17 cellular contexts compared by ENCODE assay signal in genomic region chr5:111301264-111301663, GRCh38.
A peak's percentile ranks its signal among the peaks of the same experiment; 100 is the strongest.
DNase-seq lines count a peak whose midpoint lies in the region; ATAC-seq and TF ChIP-seq lines count a peak whose summit lies in the region.
"Had no signal": no experiment of that assay in that cellular context is flagged by ENCODE, and none has a peak within 500 bp of the region (broad histone marks: within the 10 kb centered on the region; RNA-seq: fewer than 3 reads in every experiment).

No MANE protein-coding gene starts in this region.

- CTCF ChIA-PET in activated CD4-positive, alpha-beta T cell treated with anti-CD3 and anti-CD28 coated beads for 36 hours (lab: Charles Lee), result interaction anchor here (0.6 kb wide), 1 partner anchor 474 kb away, joined by 3 read pairs; no protein-coding TSS in a partner anchor
- CTCF ChIA-PET in PC-3 (lab: Charles Lee), result no interaction called here

- H2AFZ ChIP-seq in PC-3 (ENCODE audit: low read length), result peak overlapping the region; percentile 28; the same call in 1 of the 2 replicates

- no TSS peak for BruUV-seq in PC-3 (replicated peaks; lab: Mats Ljungman, UMichigan)

- intact Hi-C loops in activated CD4-positive, alpha-beta T cell treated with anti-CD3 and anti-CD28 coated beads for 36 hours (cut with DNase I, micrococcal nuclease), result loop anchor here in 1 of 2 experiments (5.0 kb wide), 1 partner anchor 36 kb away; no protein-coding TSS in a partner anchor
- intact Hi-C loops in PC-3 (cut with micrococcal nuclease), result no loop called here

- H3K9me3 ChIP-seq in PC-3 (ENCODE audit: low read length) (no peaks in the 10 kb centered on the region), endodermal cell (ENCODE audit: control insufficient read depth, low read length) (no peaks in the 10 kb centered on the region)
- H3K9me3 ChIP-seq: HAP-1 had no signal

- H3K27me3 ChIP-seq in PC-3 (ENCODE audit: low read length) (peaks cover 18% of the 10 kb centered on the region; the same call in 1 of the 2 replicates), endodermal cell (ENCODE audit: control insufficient read depth, insufficient read depth, low read length, poor library complexity, severe bottlenecking) (no peaks in the 10 kb centered on the region)

- H4K20me1 ChIP-seq in PC-3 (ENCODE audit: low read length), result no peaks in the 10 kb centered on the region

- peaks cover 10% of the 10 kb centered on the region for H3K9me3 Mint-ChIP-seq in activated CD4-positive, alpha-beta T cell treated with anti-CD3 and anti-CD28 coated beads for 36 hours (ENCODE audit: low read depth)
- H3K9me3 Mint-ChIP-seq in endodermal cell, result peaks cover 18% of the 10 kb centered on the region

- H3K4me2 ChIP-seq in PC-3 (ENCODE audit: low read length), result peak overlapping the region; percentile 70

- H3K79me2 ChIP-seq in PC-3 (ENCODE audit: low read length), result no peaks in the 10 kb centered on the region

- no peaks in the 10 kb centered on the region for H3K27me3 Mint-ChIP-seq in activated CD4-positive, alpha-beta T cell treated with anti-CD3 and anti-CD28 coated beads for 36 hours
- H3K27me3 Mint-ChIP-seq in endodermal cell (ENCODE audit: insufficient read depth), result no peaks in the 10 kb centered on the region
- H3K27me3 Mint-ChIP-seq: B cell; CD4-positive, alpha-beta T cell had no signal

- no peak for ATAC-seq in activated CD4-positive, alpha-beta T cell treated with anti-CD3 and anti-CD28 coated beads for 36 hours
- ATAC-seq in PC-3 (no peak), HG03135 (IDR thresholded peaks at IDR 0.05; ENCODE audit: unreplicated experiment) (no peak)
- ATAC-seq: HepG2 had no signal

- no peak overlapping the region for H3K27ac ChIP-seq in PC-3 (ENCODE audit: low read length)
- no peak overlapping the region for H3K27ac ChIP-seq in endodermal cell (ENCODE audit: low read depth, low read length)

- H3K9ac ChIP-seq in PC-3 (ENCODE audit: low read length), result no peak overlapping the region
- no peak overlapping the region for H3K9ac ChIP-seq in endodermal cell (ENCODE audit: extremely low read depth, low read length, poor library complexity, severe bottlenecking)

- no peaks in the 10 kb centered on the region for H3F3A ChIP-seq in PC-3 (ENCODE audit: low read length, unreplicated experiment)

- in situ Hi-C loops in GM13977 (cut with MboI; ENCODE audit: low pct_unique_long_range_greater_than_20kb, low sequenced_read_pairs, unreplicated experiment), result no loop called here

- H3K36me3 Mint-ChIP-seq in activated CD4-positive, alpha-beta T cell treated with anti-CD3 and anti-CD28 coated beads for 36 hours (ENCODE audit: low read depth), result peaks cover 31% of the 10 kb centered on the region
- H3K36me3 Mint-ChIP-seq in endodermal cell (ENCODE audit: low read depth), result peaks cover 14% of the 10 kb centered on the region

- TF ChIP-seq CTCF in PC-3 (conservative IDR thresholded peaks at IDR 0.05; ENCODE audit: low read depth, low read length) (no peak), endodermal cell (conservative IDR thresholded peaks at IDR 0.05) (no peak), GM13977 (IDR thresholded peaks at IDR 0.05; ENCODE audit: extremely low read depth, insufficient read depth, missing control alignments) (no peak)

- POLR2A ChIA-PET in activated CD4-positive, alpha-beta T cell treated with anti-CD3 and anti-CD28 coated beads for 36 hours (lab: Charles Lee), result no interaction called here
- POLR2A ChIA-PET in PC-3 (lab: Charles Lee; ENCODE audit: unreplicated experiment), result no interaction called here

- peak overlapping the region; percentile 13 for H3K27ac Mint-ChIP-seq in activated CD4-positive, alpha-beta T cell treated with anti-CD3 and anti-CD28 coated beads for 36 hours
- H3K27ac Mint-ChIP-seq in endodermal cell, result no peak overlapping the region
- H3K27ac Mint-ChIP-seq: B cell; CD4-positive, alpha-beta T cell had no signal

- no peak overlapping the region for H3K4me3 Mint-ChIP-seq in activated CD4-positive, alpha-beta T cell treated with anti-CD3 and anti-CD28 coated beads for 36 hours
- peak overlapping the region; percentile 54 for H3K4me3 Mint-ChIP-seq in endodermal cell
- H3K4me3 Mint-ChIP-seq: B cell; CD4-positive, alpha-beta T cell had no signal

- DNase-seq in activated CD4-positive, alpha-beta T cell treated with anti-CD3 and anti-CD28 coated beads for 36 hours, result no peak
- no peak for DNase-seq in activated CD4-positive, alpha-beta T cell treated with anti-CD3 and anti-CD28 coated beads for 4 hours
- DNase-seq in DMS53 treated with DMSO at 0.1 percent for 48 hours (lab: John Stamatoyannopoulos, UW; ENCODE audit: unreplicated experiment), result peak; percentile 12
- DNase-seq in PC-3, result no peak
- no peak for DNase-seq in endodermal cell
- no peak for DNase-seq in stimulated activated CD4-positive, alpha-beta T cell treated with anti-CD3 and anti-CD28 coated beads, Interleukin-4, amount 100 ng/mL, for 1 hour
- no peak for DNase-seq in GM13977 (ENCODE audit: low spot score)
- DNase-seq: C1 segment of cervical spinal cord; Calu3; CD4-positive, alpha-beta T cell; DMS 273 treated with DMSO at 0.1 percent for 48 hours; DMS79 treated with DMSO at 0.1 percent for 48 hours; EL had no signal

- H3K4me3 ChIP-seq in PC-3 (ENCODE audit: low read length) (peak overlapping the region; percentile 59), endodermal cell (ENCODE audit: low read length) (no peak overlapping the region)
- H3K4me3 ChIP-seq: HAP-1 had no signal

- H3K4me1 ChIP-seq in PC-3 (ENCODE audit: insufficient read depth, low read length) (0 out of 2 replicates have a peak, but pooled peaks cover 5% of the 10 kb centered on the region), endodermal cell (ENCODE audit: control insufficient read depth, insufficient read depth, low read length) (no peaks in the 10 kb centered on the region)
- H3K4me1 ChIP-seq: HAP-1 had no signal

- no peaks in the 10 kb centered on the region for H3K36me3 ChIP-seq in PC-3 (ENCODE audit: low read depth, low read length)
- no peaks in the 10 kb centered on the region for H3K36me3 ChIP-seq in endodermal cell (ENCODE audit: control insufficient read depth, insufficient read depth, low read length)
- H3K36me3 ChIP-seq: HAP-1 had no signal

- H3K9me2 ChIP-seq in PC-3 (replicated peaks; ENCODE audit: low read length), result no peaks in the 10 kb centered on the region

- 83% methylated on average over 1 of the region's 1 CpG; no CpG with 5 or more reads in 1 of the 2 experiments for WGBS in endodermal cell (ENCODE audit: insufficient coverage in 1 of 2, insufficient read length in 1 of 2), 2 experiments

- H3K4me1 Mint-ChIP-seq in activated CD4-positive, alpha-beta T cell treated with anti-CD3 and anti-CD28 coated beads for 36 hours, result peaks cover 34% of the 10 kb centered on the region
- no peaks in the 10 kb centered on the region for H3K4me1 Mint-ChIP-seq in endodermal cell
- H3K4me1 Mint-ChIP-seq: B cell had no signal
